In the genomic region with DNA sequence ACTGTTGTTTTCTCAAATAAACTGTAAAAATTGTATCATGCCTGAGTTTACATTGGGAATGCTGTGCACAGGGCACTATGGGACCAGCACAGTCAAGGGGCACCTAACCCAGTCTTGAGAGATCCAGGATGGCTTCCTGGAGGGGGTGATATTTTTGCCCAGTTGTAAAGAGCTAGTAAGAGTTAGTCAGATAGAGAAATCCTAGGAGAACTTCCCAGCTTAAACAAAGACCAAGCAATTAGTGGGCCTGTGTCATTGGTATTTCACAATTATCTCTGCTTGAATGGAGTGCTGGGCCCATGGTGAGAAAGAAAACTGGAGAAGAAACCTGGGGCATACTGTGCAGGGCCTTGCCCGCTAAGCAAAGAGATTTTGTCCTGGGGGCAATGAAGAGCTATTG, we compare ENCODE assay signal across 1 cellular context.
TF ChIP-seq lines count a peak whose summit lies in the region.

No MANE protein-coding gene starts in this region.

TF ChIP-seq in WTC11, 78 proteins besides CTCF, POLR2A, EP300 and RAD21 (continued from another document):
- TF ChIP-seq PRRX2 (CRISPR knock-in tag; IDR thresholded peaks at IDR 0.05) (no peak), NR1H2 (CRISPR knock-in tag; IDR thresholded peaks at IDR 0.05) (no peak)
- TF ChIP-seq, protein P1, sequence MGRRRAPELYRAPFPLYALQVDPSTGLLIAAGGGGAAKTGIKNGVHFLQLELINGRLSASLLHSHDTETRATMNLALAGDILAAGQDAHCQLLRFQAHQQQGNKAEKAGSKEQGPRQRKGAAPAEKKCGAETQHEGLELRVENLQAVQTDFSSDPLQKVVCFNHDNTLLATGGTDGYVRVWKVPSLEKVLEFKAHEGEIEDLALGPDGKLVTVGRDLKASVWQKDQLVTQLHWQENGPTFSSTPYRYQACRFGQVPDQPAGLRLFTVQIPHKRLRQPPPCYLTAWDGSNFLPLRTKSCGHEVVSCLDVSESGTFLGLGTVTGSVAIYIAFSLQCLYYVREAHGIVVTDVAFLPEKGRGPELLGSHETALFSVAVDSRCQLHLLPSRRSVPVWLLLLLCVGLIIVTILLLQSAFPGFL (CRISPR knock-in tag; IDR thresholded peaks at IDR 0.05; ENCODE audit: borderline replicate concordance): no peak
